ENCODE assay signal across 1 cellular context in genomic region chr3:72068621-72069020, GRCh38.
TF ChIP-seq lines count a peak whose summit lies in the region.

No MANE protein-coding gene starts in this region.

TF ChIP-seq in IMR-90, 13 proteins besides CTCF, POLR2A, EP300 and RAD21 (continued from another document):
- TF ChIP-seq ELK1 (IDR thresholded peaks at IDR 0.05; ENCODE audit: borderline replicate concordance, low read depth, low read length) = no peak
- no peak for TF ChIP-seq FOS (IDR thresholded peaks at IDR 0.05; ENCODE audit: low read depth, low read length)
- TF ChIP-seq MAZ (IDR thresholded peaks at IDR 0.05; ENCODE audit: borderline replicate concordance, low read depth, low read length) = no peak
- TF ChIP-seq BHLHE40 (IDR thresholded peaks at IDR 0.05; ENCODE audit: low read depth, low read length) = no peak
